18 cellular contexts compared by ENCODE assay signal in the genomic region with DNA sequence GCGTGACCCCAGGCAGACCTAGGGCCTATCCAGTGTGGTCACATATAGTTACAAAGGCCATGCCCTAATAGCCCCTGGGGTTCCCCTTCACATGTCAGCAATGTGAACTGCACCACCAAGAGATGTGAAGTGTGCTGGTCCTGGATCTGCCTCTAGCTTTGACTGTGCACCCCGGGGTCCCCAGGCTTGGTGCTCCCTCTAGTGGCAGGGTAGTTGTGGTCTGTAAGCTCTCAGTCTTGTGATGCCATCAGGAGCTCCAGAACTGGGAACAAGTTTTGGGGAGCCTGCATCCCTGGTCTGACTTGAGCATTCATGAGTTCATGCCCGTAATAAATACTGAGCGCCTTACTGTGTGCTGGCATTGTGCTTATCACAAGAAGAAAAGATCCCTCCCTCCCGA.
DNase-seq lines count a peak whose midpoint lies in the region; ATAC-seq and TF ChIP-seq lines count a peak whose summit lies in the region.
"Had no signal": no experiment of that assay in that cellular context is flagged by ENCODE, and none has a peak within 500 bp of the region (broad histone marks: within the 10 kb centered on the region; RNA-seq: fewer than 3 reads in every experiment).

No MANE protein-coding gene starts in this region.

- peaks cover 9 to 13% of the 10 kb centered on the region in 2 donors for H3K9me3 Mint-ChIP-seq in stimulated activated naive CD8-positive, alpha-beta T cell treated with anti-CD3 and anti-CD28 coated beads, Interleukin-15, amount 100 ng/mL, for 72 hours
- H3K9me3 Mint-ChIP-seq: activated T-helper 2 cell treated with anti-CD3 and anti-CD28 coated beads, Interferon-gamma antibody, Interleukin-2, Interleukin-4, amounts not matched to agents 10 μg/mL and 5 μg/mL and 100 μg/mL, durations not matched to agents 14 hours and 24 hours and 36 hours had no signal

- no peak for ATAC-seq in stimulated activated naive CD8-positive, alpha-beta T cell treated with anti-CD3 and anti-CD28 coated beads, Interleukin-15, Interleukin-2, amounts not matched to agents 100 U/mL and 50 U/mL, for 24 hours
- no peak for ATAC-seq in stimulated activated naive CD8-positive, alpha-beta T cell treated with anti-CD3 and anti-CD28 coated beads, Interleukin-15, amount 100 ng/mL, for 72 hours
- no peak for ATAC-seq in HG02763 (IDR thresholded peaks at IDR 0.05; ENCODE audit: unreplicated experiment)
- ATAC-seq: lower lobe of right lung had no signal

- peak; percentile 19; the same call in 1 of the 2 replicates for TF ChIP-seq CTCF in VCaP (conservative IDR thresholded peaks at IDR 0.05)
- no peak for TF ChIP-seq CTCF in GM13976 (IDR thresholded peaks at IDR 0.05; ENCODE audit: borderline replicate concordance, control extremely low read depth, extremely low read depth, insufficient read depth, missing control alignments)

- peaks cover 26% of the 10 kb centered on the region for H3K27me3 Mint-ChIP-seq in stimulated activated naive CD8-positive, alpha-beta T cell treated with anti-CD3 and anti-CD28 coated beads, Interleukin-15, amount 100 ng/mL, for 72 hours

- DNase-seq in stimulated activated naive CD8-positive, alpha-beta T cell treated with anti-CD3 and anti-CD28 coated beads, Interleukin-15, Interleukin-2, amounts not matched to agents 100 U/mL and 50 U/mL, for 24 hours = peak; percentile 4
- no peak for DNase-seq in stimulated activated naive CD8-positive, alpha-beta T cell treated with anti-CD3 and anti-CD28 coated beads, Interleukin-15, amount 100 ng/mL, for 72 hours
- DNase-seq in Kasumi-1 (lab: John Stamatoyannopoulos, UW) (peak; percentile 37 to 55), GM13976 (ENCODE audit: low spot score) (no peak)
- peak; percentile 28 for DNase-seq in stimulated activated CD8-positive, alpha-beta memory T cell treated with anti-CD3 and anti-CD28 coated beads, Interleukin-4, amount 100 ng/mL, for 48 hours
- no peak for DNase-seq in activated T-cell treated with anti-CD3 and anti-CD28 coated beads, Interleukin-2, amount 50 U/mL, for 48 hours
- DNase-seq: adrenal gland; CD8-positive, alpha-beta memory T cell; dorsolateral prefrontal cortex; EL; lower lobe of right lung; NCI-H1694; stimulated activated CD4-positive, alpha-beta T cell treated with anti-CD3 and anti-CD28 coated beads, Interleukin-4, amount 100 ng/mL, for 24 hours had no signal

- H3K27ac ChIP-seq in VCaP = no peak overlapping the region
- H3K27ac ChIP-seq: adrenal gland, dorsolateral prefrontal cortex, esophagus muscularis mucosa, lower lobe of right lung, parathyroid adenoma had no signal

- in situ Hi-C loops in GM13976 (cut with MboI; ENCODE audit: low sequenced_read_pairs, unreplicated experiment) = no loop called here

- H3K4me1 Mint-ChIP-seq in stimulated activated naive CD8-positive, alpha-beta T cell treated with anti-CD3 and anti-CD28 coated beads, Interleukin-15, amount 100 ng/mL, for 72 hours = no peaks in the 10 kb centered on the region
- H3K4me1 Mint-ChIP-seq: CD8-positive, alpha-beta memory T cell had no signal

- no peak overlapping the region for H3K27ac Mint-ChIP-seq in stimulated activated naive CD8-positive, alpha-beta T cell treated with anti-CD3 and anti-CD28 coated beads, Interleukin-15, amount 100 ng/mL, for 72 hours
- H3K27ac Mint-ChIP-seq: activated T-helper 2 cell treated with anti-CD3 and anti-CD28 coated beads, Interferon-gamma antibody, Interleukin-2, Interleukin-4, amounts not matched to agents 10 μg/mL and 5 μg/mL and 100 μg/mL, durations not matched to agents 14 hours and 24 hours and 36 hours; CD8-positive, alpha-beta memory T cell had no signal

- H3K4me3 Mint-ChIP-seq in stimulated activated naive CD8-positive, alpha-beta T cell treated with anti-CD3 and anti-CD28 coated beads, Interleukin-15, amount 100 ng/mL, for 72 hours = no peak overlapping the region
- H3K4me3 Mint-ChIP-seq: CD8-positive, alpha-beta memory T cell had no signal

Comparison
In these comparisons a context has a peak if more than half of its experiments do, and no peak if none do; other contexts are left out.
1. DNase-seq: peak in stimulated activated naive CD8-positive, alpha-beta T cell treated with anti-CD3 and anti-CD28 coated beads, Interleukin-15, Interleukin-2, amounts not matched to agents 100 U/mL and 50 U/mL, for 24 hours (single experiment), Kasumi-1 (2 of 2) and stimulated activated CD8-positive, alpha-beta memory T cell treated with anti-CD3 and anti-CD28 coated beads, Interleukin-4, amount 100 ng/mL, for 48 hours (single experiment); none in stimulated activated naive CD8-positive, alpha-beta T cell treated with anti-CD3 and anti-CD28 coated beads, Interleukin-15, amount 100 ng/mL, for 72 hours (0 of 2), GM13976 (single experiment) and activated T-cell treated with anti-CD3 and anti-CD28 coated beads, Interleukin-2, amount 50 U/mL, for 48 hours (0 of 2).